1 cellular context compared by ENCODE assay signal in genomic region chr17:50097907-50098306, GRCh38.
TF ChIP-seq lines count a peak whose summit lies in the region.

No MANE protein-coding gene starts in this region.

TF ChIP-seq in K562, 482 proteins besides CTCF, POLR2A, EP300 and RAD21:
- TF ChIP-seq C11orf30 (IDR thresholded peaks at IDR 0.05; ENCODE audit: low read depth): no peak
- TF ChIP-seq BHLHE40 (IDR thresholded peaks at IDR 0.05; ENCODE audit: low read length): peak; percentile 17; the same call in 1 of the 2 replicates
- TF ChIP-seq ZNF239 (CRISPR knock-in tag; IDR thresholded peaks at IDR 0.05): no peak
- TF ChIP-seq ZBTB8A (IDR thresholded peaks at IDR 0.05; ENCODE audit: partially characterized antibody): no peak
- no peak for TF ChIP-seq SRSF1 (IDR thresholded peaks at IDR 0.05; ENCODE audit: low read depth, low read length)
- no peak for TF ChIP-seq ZSCAN29 (IDR thresholded peaks at IDR 0.05)
